Comparison of ENCODE assay signal across 2 cellular contexts in the genomic region with DNA sequence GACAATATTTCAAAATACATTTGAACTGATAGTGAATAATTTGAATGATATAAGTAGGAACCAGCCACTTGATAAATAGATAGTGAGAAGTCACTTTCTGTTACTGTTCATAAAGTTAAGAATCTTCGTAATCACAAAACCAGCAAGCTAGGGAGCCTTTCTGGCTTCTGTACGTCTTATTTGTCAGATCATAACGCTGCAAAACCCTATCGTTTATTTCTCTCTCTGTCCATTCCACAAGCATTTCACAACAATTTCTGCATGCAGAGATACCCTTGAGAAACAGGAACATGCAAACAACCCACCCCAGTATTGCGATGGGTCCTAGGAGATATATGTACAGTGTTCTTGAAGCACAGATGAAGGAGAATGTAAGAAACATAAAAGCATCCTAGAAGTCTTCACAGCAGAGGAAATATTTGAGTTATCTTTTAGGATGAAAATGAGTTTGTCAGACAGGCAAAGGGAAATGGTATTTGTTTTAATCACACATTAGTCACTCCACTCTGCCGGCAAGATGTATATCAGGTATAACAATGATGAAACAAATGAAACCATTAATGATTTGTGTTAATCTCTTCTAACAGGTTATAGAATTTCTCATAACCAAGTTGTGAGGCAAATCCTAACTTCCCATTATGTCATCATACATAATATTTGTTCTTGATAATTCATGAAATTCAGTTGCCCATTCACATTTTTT.
TF ChIP-seq lines count a peak whose summit lies in the region.

No MANE protein-coding gene starts in this region.

TF ChIP-seq in HepG2, 621 proteins besides CTCF, POLR2A, EP300 and RAD21 (continued from another document):
- TF ChIP-seq, protein P1, sequence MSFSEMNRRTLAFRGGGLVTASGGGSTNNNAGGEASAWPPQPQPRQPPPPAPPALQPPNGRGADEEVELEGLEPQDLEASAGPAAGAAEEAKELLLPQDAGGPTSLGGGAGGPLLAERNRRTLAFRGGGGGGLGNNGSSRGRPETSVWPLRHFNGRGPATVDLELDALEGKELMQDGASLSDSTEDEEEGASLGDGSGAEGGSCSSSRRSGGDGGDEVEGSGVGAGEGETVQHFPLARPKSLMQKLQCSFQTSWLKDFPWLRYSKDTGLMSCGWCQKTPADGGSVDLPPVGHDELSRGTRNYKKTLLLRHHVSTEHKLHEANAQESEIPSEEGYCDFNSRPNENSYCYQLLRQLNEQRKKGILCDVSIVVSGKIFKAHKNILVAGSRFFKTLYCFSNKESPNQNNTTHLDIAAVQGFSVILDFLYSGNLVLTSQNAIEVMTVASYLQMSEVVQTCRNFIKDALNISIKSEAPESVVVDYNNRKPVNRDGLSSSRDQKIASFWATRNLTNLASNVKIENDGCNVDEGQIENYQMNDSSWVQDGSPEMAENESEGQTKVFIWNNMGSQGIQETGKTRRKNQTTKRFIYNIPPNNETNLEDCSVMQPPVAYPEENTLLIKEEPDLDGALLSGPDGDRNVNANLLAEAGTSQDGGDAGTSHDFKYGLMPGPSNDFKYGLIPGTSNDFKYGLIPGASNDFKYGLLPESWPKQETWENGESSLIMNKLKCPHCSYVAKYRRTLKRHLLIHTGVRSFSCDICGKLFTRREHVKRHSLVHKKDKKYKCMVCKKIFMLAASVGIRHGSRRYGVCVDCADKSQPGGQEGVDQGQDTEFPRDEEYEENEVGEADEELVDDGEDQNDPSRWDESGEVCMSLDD (CRISPR knock-in tag; IDR thresholded peaks at IDR 0.05; ENCODE audit: borderline replicate concordance): no peak

TF ChIP-seq in endothelial cell of umbilical vein, 7 proteins besides CTCF, POLR2A, EP300 and RAD21 (continued from another document):
- TF ChIP-seq FOS (IDR thresholded peaks at IDR 0.05; ENCODE audit: borderline replicate concordance, insufficient read depth, low read length): peak; percentile 78
- TF ChIP-seq MAX (IDR thresholded peaks at IDR 0.05; ENCODE audit: insufficient read depth, insufficient read length): no peak
- peak; percentile 97 for TF ChIP-seq GATA2 (IDR thresholded peaks at IDR 0.05; ENCODE audit: insufficient read depth, insufficient read length, low read depth, low read length)
- TF ChIP-seq EZH2 (IDR thresholded peaks at IDR 0.05; ENCODE audit: borderline replicate concordance, low read depth, low read length, severe bottlenecking): no peak
- TF ChIP-seq MYC (IDR thresholded peaks at IDR 0.05; ENCODE audit: low read depth, low read length): no peak
